ENCODE assay signal across 18 cellular contexts in genomic region chr6:17983712-17984111, GRCh38. TPM values are rescaled to one million over a fixed set of nuclear protein-coding genes. Genes with fewer than 3 reads are reported as not detected.
DNase-seq lines count a peak whose midpoint lies in the region; FAIRE-seq and TF ChIP-seq lines count a peak whose summit lies in the region.
"Had no signal": no experiment of that assay in that cellular context is flagged by ENCODE, and none has a peak within 500 bp of the region (broad histone marks: within the 10 kb centered on the region; RNA-seq: fewer than 3 reads in every experiment).

No MANE protein-coding gene starts in this region.

- peak; percentile 31 for DNase-seq in G401 (ENCODE audit: low spot score)
- DNase-seq in endothelial cell (ENCODE audit: low spot score) = no peak
- peak; percentile 73 for DNase-seq in small intestine
- DNase-seq in activated T-cell treated with anti-CD3 and anti-CD28 coated beads, Interleukin-2, amount 50 U/mL, for 1 hour = no peak
- DNase-seq in neural progenitor cell (ENCODE audit: low spot score) = no peak
- DNase-seq in hypothalamus (lab: John Stamatoyannopoulos, UW) = no peak
- DNase-seq: central memory CD4-positive, alpha-beta T cell; HCEC 1CT; NCI-H1694; NCI-H510A; right lobe of liver; stimulated activated CD4-positive, alpha-beta T cell treated with anti-CD3 and anti-CD28 coated beads, Interleukin-1b, Interleukin-23, amount 100 ng/mL, for 48 hours had no signal

- H2AFZ ChIP-seq in OCI-LY3 (ENCODE audit: low read depth, low read length) (no peak overlapping the region), neural progenitor cell (replicated peaks) (no peak overlapping the region)

- peaks cover 10% of the 10 kb centered on the region for H3F3A ChIP-seq in neural progenitor cell (ENCODE audit: low read depth)

- H3K36me3 ChIP-seq in OCI-LY3 (replicated peaks; ENCODE audit: low read depth, low read length) = no peaks in the 10 kb centered on the region
- no peaks in the 10 kb centered on the region for H3K36me3 ChIP-seq in small intestine (ENCODE audit: control insufficient read depth in 2 of 2, insufficient read depth in 2 of 2, low read length in 2 of 2)
- no peaks in the 10 kb centered on the region for H3K36me3 ChIP-seq in neural progenitor cell
- H3K36me3 ChIP-seq: gastroesophageal sphincter, right lobe of liver had no signal

- H3K4me3 Mint-ChIP-seq in endothelial cell (ENCODE audit: unreplicated experiment) (peak overlapping the region; percentile 78), neural progenitor cell (no peak overlapping the region)

- 3 to 49% (median 25%) methylated on average over 2 of the region's 2 CpGs for WGBS in small intestine, 3 donors

- H3K4me1 ChIP-seq in OCI-LY3 (ENCODE audit: low read length) (peaks cover 29% of the 10 kb centered on the region), small intestine (ENCODE audit: control insufficient read depth in 2 of 2, insufficient read depth in 1 of 2, low read depth in 1 of 2, low read length in 1 of 2) (no peaks in the 10 kb centered on the region), neural progenitor cell (peaks cover 14% of the 10 kb centered on the region)

- no peak for TF ChIP-seq CTCF in OCI-LY3 (IDR thresholded peaks at IDR 0.05; ENCODE audit: low read depth, low read length)
- TF ChIP-seq CTCF in endothelial cell (IDR thresholded peaks at IDR 0.05; ENCODE audit: unreplicated experiment) = no peak
- TF ChIP-seq CTCF in neural progenitor cell (IDR thresholded peaks at IDR 0.05) = no peak

- peak overlapping the region; percentile 32 for H3K4me2 ChIP-seq in OCI-LY3 (ENCODE audit: low read length)
- H3K4me2 ChIP-seq in neural progenitor cell = no peak overlapping the region
- H3K4me2 ChIP-seq: BLaER1 had no signal

- H3K4me1 Mint-ChIP-seq in endothelial cell (ENCODE audit: unreplicated experiment) = peaks cover 52% of the 10 kb centered on the region
- peaks cover 31% of the 10 kb centered on the region for H3K4me1 Mint-ChIP-seq in neural progenitor cell

- no peak for FAIRE-seq in small intestine (lab: Jason Lieb, UNC)
- FAIRE-seq: RCC 7860 had no signal

- H3K36me3 Mint-ChIP-seq in endothelial cell (ENCODE audit: low read depth, unreplicated experiment) (peaks cover 41% of the 10 kb centered on the region), neural progenitor cell (peaks cover 13% of the 10 kb centered on the region)

- H3K27me3 Mint-ChIP-seq in endothelial cell (ENCODE audit: unreplicated experiment) = peaks cover 11% of the 10 kb centered on the region
- H3K27me3 Mint-ChIP-seq in neural progenitor cell (ENCODE audit: insufficient read depth, low read depth) = peaks cover 5% of the 10 kb centered on the region

- H3K79me2 ChIP-seq in OCI-LY3 (ENCODE audit: low read length) (no peaks in the 10 kb centered on the region), neural progenitor cell (ENCODE audit: low read depth) (peaks cover 70% of the 10 kb centered on the region)

- H3K9me3 ChIP-seq in OCI-LY3 (ENCODE audit: insufficient read depth, low read length) (no peaks in the 10 kb centered on the region), small intestine (ENCODE audit: control insufficient read depth, low read depth) (no peaks in the 10 kb centered on the region), neural progenitor cell (ENCODE audit: low read depth) (no peaks in the 10 kb centered on the region)
- H3K9me3 ChIP-seq: BLaER1, gastroesophageal sphincter, right lobe of liver had no signal

- H3K27me3 ChIP-seq in OCI-LY3 (ENCODE audit: low read depth, low read length) = peaks cover 34% of the 10 kb centered on the region
- H3K27me3 ChIP-seq in small intestine (ENCODE audit: control insufficient read depth in 2 of 2, insufficient read depth in 2 of 2, low read length in 2 of 2) = no peaks in the 10 kb centered on the region
- peaks cover 2% of the 10 kb centered on the region for H3K27me3 ChIP-seq in neural progenitor cell
- H3K27me3 ChIP-seq: gastroesophageal sphincter, right lobe of liver had no signal

- H3K27ac Mint-ChIP-seq in endothelial cell (ENCODE audit: unreplicated experiment) (no peak overlapping the region), neural progenitor cell (no peak overlapping the region)
- H3K27ac Mint-ChIP-seq: activated T-helper 2 cell treated with anti-CD3 and anti-CD28 coated beads, Interferon-gamma antibody, Interleukin-2, Interleukin-4, amounts not matched to agents 10 μg/mL and 5 μg/mL and 100 μg/mL, durations not matched to agents 14 hours and 24 hours and 36 hours had no signal

- in situ Hi-C loops in G401 (cut with HindIII; ENCODE audit: low sequenced_read_pairs) = no loop called here

- H3K9ac ChIP-seq in OCI-LY3 (ENCODE audit: low read length) (no peak overlapping the region), neural progenitor cell (no peak overlapping the region)
- H3K9ac ChIP-seq: BLaER1 had no signal

- H3K4me3 ChIP-seq in OCI-LY3 (ENCODE audit: low read length) (no peak overlapping the region), small intestine (ENCODE audit: low read depth in 1 of 2, low read length in 2 of 2) (peak overlapping the region in 1 of 2 donors; percentile 17), neural progenitor cell (no peak overlapping the region)
- H3K4me3 ChIP-seq: BLaER1, right lobe of liver had no signal

- no peaks in the 10 kb centered on the region for H3K9me3 Mint-ChIP-seq in endothelial cell (ENCODE audit: unreplicated experiment)
- peaks cover 2% of the 10 kb centered on the region for H3K9me3 Mint-ChIP-seq in neural progenitor cell
- H3K9me3 Mint-ChIP-seq: activated T-helper 2 cell treated with anti-CD3 and anti-CD28 coated beads, Interferon-gamma antibody, Interleukin-2, Interleukin-4, amounts not matched to agents 10 μg/mL and 5 μg/mL and 100 μg/mL, durations not matched to agents 14 hours and 24 hours and 36 hours had no signal

- H4K20me1 ChIP-seq in OCI-LY3 (ENCODE audit: insufficient read depth, low read length) (no peaks in the 10 kb centered on the region), neural progenitor cell (ENCODE audit: low read depth) (peaks cover 26% of the 10 kb centered on the region)

- H3K27ac ChIP-seq in OCI-LY3 (ENCODE audit: low read length) = no peak overlapping the region
- no peak overlapping the region for H3K27ac ChIP-seq in small intestine (ENCODE audit: low read depth in 1 of 2, low read length in 1 of 2)
- no peak overlapping the region for H3K27ac ChIP-seq in neural progenitor cell
- H3K27ac ChIP-seq: BLaER1, right lobe of liver, VCaP had no signal

RNA-seq across cellular contexts. Expression of gene KIF13A, which starts 3.7 kb away (rescaled TPM):
- total RNA-seq in G401 (2014; rRNA removed; shearing (Covaris generic)) = 9.8 and 18.3 TPM in 2 replicates
- total RNA-seq in endothelial cell (ENCODE audit: unreplicated experiment) (139 TPM), neural progenitor cell (ENCODE audit: low replicate concordance) (26.0 and 29.0 TPM in 2 replicates)
- 10 to 100 TPM; 28.0 to 34.9 (median 29.5) TPM for polyA plus RNA-seq in small intestine
- total RNA-seq: activated T-helper 2 cell treated with anti-CD3 and anti-CD28 coated beads, Interferon-gamma antibody, Interleukin-2, Interleukin-4, amounts not matched to agents 10 μg/mL and 5 μg/mL and 100 μg/mL, durations not matched to agents 14 hours and 24 hours and 36 hours had no signal

Comparison
In these comparisons a context has a peak if more than half of its experiments do, and no peak if none do; other contexts are left out.
1. DNase-seq: peak in G401 (single experiment) and small intestine (single experiment); none in endothelial cell (single experiment), activated T-cell treated with anti-CD3 and anti-CD28 coated beads, Interleukin-2, amount 50 U/mL, for 1 hour (single experiment), neural progenitor cell (single experiment) and hypothalamus (0 of 51).